In genomic region chr3:5357089-5357488, GRCh38 we compare ENCODE assay signal across 29 cellular contexts.
"Had no signal": no experiment of that assay in that cellular context is flagged by ENCODE, and none has a peak within 500 bp of the region (broad histone marks: within the 10 kb centered on the region; RNA-seq: fewer than 3 reads in every experiment).

No MANE protein-coding gene starts in this region.

- H3K4me3 Mint-ChIP-seq: immature natural killer cell; naive thymus-derived CD8-positive, alpha-beta T cell; nephron; neural crest cell had no signal

- H3K27ac ChIP-seq: left lung, lower lobe of right lung, pancreas, prostate gland, skin epidermis, suprapubic skin, thoracic aorta, tibial artery, upper lobe of right lung had no signal

- H3K4me1 Mint-ChIP-seq: immature natural killer cell, nephron, neural crest cell had no signal

- DNase-seq: hypothalamus; immature natural killer cell; kidney; left colon; left lung; lower lobe of right lung; mammary epithelial cell; mesenchymal stem cell; naive thymus-derived CD8-positive, alpha-beta T cell; nucleus accumbens; pancreas; posterior cingulate gyrus; retina; right cardiac atrium; stimulated activated CD4-positive, alpha-beta T cell treated with anti-CD3 and anti-CD28 coated beads, Interleukin-12 subunit alpha, Interleukin-12 subunit beta, amount 100 ng/mL, for 4 hours; stimulated activated CD4-positive, alpha-beta T cell treated with anti-CD3 and anti-CD28 coated beads, Interleukin-15, amount 100 ng/mL, for 24 hours; stimulated activated CD4-positive, alpha-beta T cell treated with anti-CD3 and anti-CD28 coated beads, Interleukin-2, amount 100 ng/mL, for 24 hours; stimulated activated CD4-positive, alpha-beta T cell treated with anti-CD3 and anti-CD28 coated beads, Interleukin-4, amount 100 ng/mL, for 1 hour; stimulated activated naive CD4-positive, alpha-beta T cell treated with Interleukin-2 at 50 U/mL for 16 hours; tibial artery; trophoblast cell; upper lobe of right lung had no signal

- H3K36me3 Mint-ChIP-seq: immature natural killer cell had no signal

- H3K27me3 ChIP-seq: left lung, pancreas, suprapubic skin, tibial artery, upper lobe of right lung had no signal

- ATAC-seq: left colon; left lung; lower lobe of right lung; naive thymus-derived CD8-positive, alpha-beta T cell; pancreas; right cardiac atrium; sciatic nerve; upper lobe of right lung had no signal

- H3K4me3 ChIP-seq: left lung, lower lobe of right lung, pancreas, prostate gland, skin epidermis, suprapubic skin, thoracic aorta, tibial artery, upper lobe of right lung had no signal

- H3K27ac Mint-ChIP-seq: immature natural killer cell; naive thymus-derived CD8-positive, alpha-beta T cell; nephron had no signal

- H3K4me1 ChIP-seq: left lung, lower lobe of right lung, pancreas, prostate gland, suprapubic skin, tibial artery, upper lobe of right lung had no signal

- H3K9me3 ChIP-seq: pancreas, prostate gland, suprapubic skin, thoracic aorta, tibial artery, upper lobe of right lung had no signal

- H3K36me3 ChIP-seq: left lung, lower lobe of right lung, pancreas, prostate gland, suprapubic skin, thoracic aorta, tibial artery, upper lobe of right lung had no signal
